Comparison of ENCODE assay signal across 30 cellular contexts in the genomic region with DNA sequence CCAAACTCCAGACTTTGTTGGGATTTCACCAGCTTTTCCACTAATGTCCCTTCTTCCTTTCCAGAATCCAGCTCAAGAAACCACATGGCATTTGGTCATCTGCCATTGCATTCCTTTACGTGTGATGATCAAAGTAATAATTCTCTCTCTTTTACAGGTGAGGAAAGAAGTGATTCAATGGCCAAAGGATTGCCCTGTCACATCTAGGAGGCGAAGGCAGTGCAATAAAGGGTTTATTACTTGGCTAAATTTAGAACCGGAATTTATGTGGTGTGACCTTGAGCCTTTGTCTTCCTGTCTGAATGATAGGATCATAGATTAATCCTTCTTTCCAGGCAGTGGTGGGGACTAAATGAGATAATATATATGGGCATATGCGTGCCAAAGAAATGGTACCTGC. TPM values are rescaled to one million over a fixed set of nuclear protein-coding genes. Genes with fewer than 3 reads are reported as not detected.
"Had no signal": no experiment of that assay in that cellular context is flagged by ENCODE, and none has a peak within 500 bp of the region (broad histone marks: within the 10 kb centered on the region; RNA-seq: fewer than 3 reads in every experiment).

No MANE protein-coding gene starts in this region.

- H3K27ac Mint-ChIP-seq: activated CD4-positive, alpha-beta memory T cell treated with anti-CD3 and anti-CD28 coated beads, Interleukin-2, amount 10 ng/mL, durations not matched to agents 7 days and 5 days; activated CD4-positive, alpha-beta T cell treated with anti-CD3 and anti-CD28 coated beads, Interleukin-2, amount 10 ng/mL, durations not matched to agents 7 days and 5 days; activated naive CD4-positive, alpha-beta T cell treated with anti-CD3 and anti-CD28 coated beads, Interleukin-2, amount 10 ng/mL, durations not matched to agents 7 days and 5 days; activated naive CD8-positive, alpha-beta T cell treated with anti-CD3 and anti-CD28 coated beads, Interleukin-2, amount 10 ng/mL, durations not matched to agents 7 days and 5 days; activated T-cell treated with anti-CD3 and anti-CD28 coated beads, Interleukin-2, amount 50 U/mL, for 24 hours; natural killer cell treated with Interleukin-12 subunit alpha and Interleukin-12 subunit beta and Interleukin-15 and Interleukin-18, amount 100 ng/mL, for 72 hours; stimulated activated effector memory CD8-positive, alpha-beta T cell treated with anti-CD3 and anti-CD28 coated beads, Interleukin-12 subunit alpha, Interleukin-12 subunit beta, amount 100 ng/mL, for 72 hours; stimulated activated naive CD8-positive, alpha-beta T cell treated with anti-CD3 and anti-CD28 coated beads, Interleukin-15, Interleukin-2, amounts not matched to agents 100 ng/mL and 50 ng/mL, for 24 hours; T-helper 17 cell; type B pancreatic cell had no signal

- H3K4me1 Mint-ChIP-seq: activated CD4-positive, alpha-beta memory T cell treated with anti-CD3 and anti-CD28 coated beads, Interleukin-2, amount 10 ng/mL, durations not matched to agents 7 days and 5 days; activated CD4-positive, alpha-beta T cell treated with anti-CD3 and anti-CD28 coated beads, Interleukin-2, amount 10 ng/mL, durations not matched to agents 7 days and 5 days; activated naive CD4-positive, alpha-beta T cell treated with anti-CD3 and anti-CD28 coated beads, Interleukin-2, amount 10 ng/mL, durations not matched to agents 7 days and 5 days; activated naive CD8-positive, alpha-beta T cell treated with anti-CD3 and anti-CD28 coated beads, Interleukin-2, amount 10 ng/mL, durations not matched to agents 7 days and 5 days; stimulated activated effector memory CD8-positive, alpha-beta T cell treated with anti-CD3 and anti-CD28 coated beads, Interleukin-12 subunit alpha, Interleukin-12 subunit beta, amount 100 ng/mL, for 72 hours had no signal

- H3K27me3 ChIP-seq: breast epithelium, vagina had no signal

- H3K9me3 ChIP-seq: breast epithelium, left ventricle myocardium inferior, thoracic aorta, vagina had no signal

- FAIRE-seq: endothelial cell of umbilical vein, small intestine had no signal

- H3K27me3 Mint-ChIP-seq: activated CD4-positive, alpha-beta memory T cell treated with anti-CD3 and anti-CD28 coated beads, Interleukin-2, amount 10 ng/mL, durations not matched to agents 7 days and 5 days; activated CD4-positive, alpha-beta T cell treated with anti-CD3 and anti-CD28 coated beads, Interleukin-2, amount 10 ng/mL, durations not matched to agents 7 days and 5 days; activated naive CD8-positive, alpha-beta T cell treated with anti-CD3 and anti-CD28 coated beads, Interleukin-2, amount 10 ng/mL, durations not matched to agents 7 days and 5 days; natural killer cell treated with Interleukin-12 subunit alpha and Interleukin-12 subunit beta and Interleukin-15 and Interleukin-18, amount 100 ng/mL, for 72 hours; stimulated activated naive CD8-positive, alpha-beta T cell treated with anti-CD3 and anti-CD28 coated beads, Interleukin-15, Interleukin-2, amounts not matched to agents 100 ng/mL and 50 ng/mL, for 24 hours; type B pancreatic cell had no signal

- ATAC-seq: natural killer cell treated with Interleukin-12 subunit alpha and Interleukin-12 subunit beta and Interleukin-15 and Interleukin-18, amount 100 ng/mL, for 72 hours; sciatic nerve; stimulated activated effector memory CD8-positive, alpha-beta T cell treated with anti-CD3 and anti-CD28 coated beads, Interleukin-12 subunit alpha, Interleukin-12 subunit beta, amount 100 ng/mL, for 72 hours; T-helper 17 cell had no signal

- H3K36me3 Mint-ChIP-seq: activated naive CD4-positive, alpha-beta T cell treated with anti-CD3 and anti-CD28 coated beads, Interleukin-2, amount 10 ng/mL, durations not matched to agents 7 days and 5 days; activated naive CD8-positive, alpha-beta T cell treated with anti-CD3 and anti-CD28 coated beads, Interleukin-2, amount 10 ng/mL, durations not matched to agents 7 days and 5 days; natural killer cell treated with Interleukin-12 subunit alpha and Interleukin-12 subunit beta and Interleukin-15 and Interleukin-18, amount 100 ng/mL, for 72 hours; stimulated activated effector memory CD8-positive, alpha-beta T cell treated with anti-CD3 and anti-CD28 coated beads, Interleukin-12 subunit alpha, Interleukin-12 subunit beta, amount 100 ng/mL, for 72 hours; type B pancreatic cell had no signal

- H3K4me3 ChIP-seq: breast epithelium, left ventricle myocardium inferior, lung, thoracic aorta, vagina had no signal

- H3K4me3 Mint-ChIP-seq: activated CD4-positive, alpha-beta memory T cell treated with anti-CD3 and anti-CD28 coated beads, Interleukin-2, amount 10 ng/mL, durations not matched to agents 7 days and 5 days; activated CD4-positive, alpha-beta T cell treated with anti-CD3 and anti-CD28 coated beads, Interleukin-2, amount 10 ng/mL, durations not matched to agents 7 days and 5 days; activated naive CD4-positive, alpha-beta T cell treated with anti-CD3 and anti-CD28 coated beads, Interleukin-2, amount 10 ng/mL, durations not matched to agents 7 days and 5 days; activated naive CD8-positive, alpha-beta T cell treated with anti-CD3 and anti-CD28 coated beads, Interleukin-2, amount 10 ng/mL, durations not matched to agents 7 days and 5 days; activated T-cell treated with anti-CD3 and anti-CD28 coated beads, Interleukin-2, amount 50 U/mL, for 24 hours; natural killer cell treated with Interleukin-12 subunit alpha and Interleukin-12 subunit beta and Interleukin-15 and Interleukin-18, amount 100 ng/mL, for 72 hours; stimulated activated effector memory CD8-positive, alpha-beta T cell treated with anti-CD3 and anti-CD28 coated beads, Interleukin-12 subunit alpha, Interleukin-12 subunit beta, amount 100 ng/mL, for 72 hours; stimulated activated naive CD8-positive, alpha-beta T cell treated with anti-CD3 and anti-CD28 coated beads, Interleukin-15, Interleukin-2, amounts not matched to agents 100 ng/mL and 50 ng/mL, for 24 hours; T-helper 17 cell; type B pancreatic cell had no signal

- H3K4me1 ChIP-seq: breast epithelium, left ventricle myocardium inferior, vagina had no signal

- H3K36me3 ChIP-seq: breast epithelium, left ventricle myocardium inferior, thoracic aorta, vagina had no signal

- DNase-seq: activated CD4-positive, alpha-beta memory T cell treated with anti-CD3 and anti-CD28 coated beads, Interleukin-2, amount 10 ng/mL, durations not matched to agents 7 days and 5 days; activated CD4-positive, alpha-beta T cell treated with anti-CD3 and anti-CD28 coated beads for 1 hour; activated CD4-positive, alpha-beta T cell treated with anti-CD3 and anti-CD28 coated beads, Interleukin-2, amount 10 ng/mL, durations not matched to agents 7 days and 5 days; activated CD8-positive, alpha-beta memory T cell treated with anti-CD3 and anti-CD28 coated beads, Interleukin-2, amount 50 U/mL, for 48 hours; activated gamma-delta T cell; activated naive CD4-positive, alpha-beta T cell treated with anti-CD3 and anti-CD28 coated beads, Interleukin-2, amount 10 ng/mL, durations not matched to agents 7 days and 5 days; activated naive CD8-positive, alpha-beta T cell treated with anti-CD3 and anti-CD28 coated beads, Interleukin-2, amount 10 ng/mL, durations not matched to agents 7 days and 5 days; activated T-cell treated with anti-CD3 and anti-CD28 coated beads, Interleukin-2, amount 50 U/mL, for 24 hours; amniotic stem cell; central memory CD4-positive, alpha-beta T cell; foreskin fibroblast; head of caudate nucleus; kidney glomerular epithelial cell; left ventricle myocardium inferior; mesendoderm; retina; small intestine; stimulated activated CD4-positive, alpha-beta T cell treated with anti-CD3 and anti-CD28 coated beads, Interleukin-4, amount 100 ng/mL, for 24 hours; T-helper 17 cell; T1000 had no signal

- H3K9me3 Mint-ChIP-seq: activated CD4-positive, alpha-beta memory T cell treated with anti-CD3 and anti-CD28 coated beads, Interleukin-2, amount 10 ng/mL, durations not matched to agents 7 days and 5 days; activated CD4-positive, alpha-beta T cell treated with anti-CD3 and anti-CD28 coated beads, Interleukin-2, amount 10 ng/mL, durations not matched to agents 7 days and 5 days; activated naive CD4-positive, alpha-beta T cell treated with anti-CD3 and anti-CD28 coated beads, Interleukin-2, amount 10 ng/mL, durations not matched to agents 7 days and 5 days; activated naive CD8-positive, alpha-beta T cell treated with anti-CD3 and anti-CD28 coated beads, Interleukin-2, amount 10 ng/mL, durations not matched to agents 7 days and 5 days; activated T-cell treated with anti-CD3 and anti-CD28 coated beads, Interleukin-2, amount 50 U/mL, for 24 hours; natural killer cell treated with Interleukin-12 subunit alpha and Interleukin-12 subunit beta and Interleukin-15 and Interleukin-18, amount 100 ng/mL, for 72 hours; stimulated activated effector memory CD8-positive, alpha-beta T cell treated with anti-CD3 and anti-CD28 coated beads, Interleukin-12 subunit alpha, Interleukin-12 subunit beta, amount 100 ng/mL, for 72 hours; stimulated activated naive CD8-positive, alpha-beta T cell treated with anti-CD3 and anti-CD28 coated beads, Interleukin-15, Interleukin-2, amounts not matched to agents 100 ng/mL and 50 ng/mL, for 24 hours; type B pancreatic cell had no signal

- H3K27ac ChIP-seq: breast epithelium, left ventricle myocardium inferior, thoracic aorta, vagina had no signal

RNA-seq across cellular contexts. Expression of a gene that starts 58.3 kb away (rescaled TPM):
- total RNA-seq: activated CD4-positive, alpha-beta memory T cell treated with anti-CD3 and anti-CD28 coated beads, Interleukin-2, amount 10 ng/mL, durations not matched to agents 7 days and 5 days; activated CD4-positive, alpha-beta T cell treated with anti-CD3 and anti-CD28 coated beads, Interleukin-2, amount 10 ng/mL, durations not matched to agents 7 days and 5 days; activated naive CD8-positive, alpha-beta T cell treated with anti-CD3 and anti-CD28 coated beads, Interleukin-2, amount 10 ng/mL, durations not matched to agents 7 days and 5 days; natural killer cell treated with Interleukin-12 subunit alpha and Interleukin-12 subunit beta and Interleukin-15 and Interleukin-18, amount 100 ng/mL, for 72 hours; T-helper 17 cell had no signal
- polyA plus RNA-seq: endothelial cell of umbilical vein had no signal
